ENCODE assay signal across 11 cellular contexts in genomic region chr9:85723220-85723619, GRCh38. TPM values are rescaled to one million over a fixed set of nuclear protein-coding genes. Genes with fewer than 3 reads are reported as not detected.
DNase-seq lines count a peak whose midpoint lies in the region; ATAC-seq and TF ChIP-seq lines count a peak whose summit lies in the region.
"Had no signal": no experiment of that assay in that cellular context is flagged by ENCODE, and none has a peak within 500 bp of the region (broad histone marks: within the 10 kb centered on the region; RNA-seq: fewer than 3 reads in every experiment).

No MANE protein-coding gene starts in this region.

- H3K36me3 ChIP-seq in tibial artery, result peaks cover 4 to 6% (median 5%) of the 10 kb centered on the region in 3 donors
- H3K36me3 ChIP-seq: adrenal gland had no signal

- no peak overlapping the region for H3K27ac ChIP-seq in RWPE1
- H3K27ac ChIP-seq in tibial artery, result no peak overlapping the region
- H3K27ac ChIP-seq: A549, adrenal gland had no signal

- H3K9me3 ChIP-seq in tibial artery, result no peaks in the 10 kb centered on the region
- H3K9me3 ChIP-seq: A549, adrenal gland had no signal

- TF ChIP-seq CTCF in RWPE1 (conservative IDR thresholded peaks at IDR 0.05; ENCODE audit: low read depth) (no peak), tibial artery (IDR thresholded peaks at IDR 0.05) (no peak)

- DNase-seq in activated CD4-positive, CD25-positive, alpha-beta regulatory T cell treated with anti-CD3 and anti-CD28 coated beads, Interleukin-2, amount 50 U/mL, for 16 hours (ENCODE audit: low read depth, low spot score), result peak; percentile 21
- DNase-seq in activated CD4-positive, CD25-positive, alpha-beta regulatory T cell treated with anti-CD3 and anti-CD28 coated beads, Interleukin-2, amount 50 U/mL, for 72 hours, result no peak
- peak; percentile 33 for DNase-seq in activated T-helper 1 cell treated with Interleukin-2 at 50 U/mL for 16 hours (ENCODE audit: low read depth)
- peak; percentile 31 for DNase-seq in left ventricle myocardium superior
- DNase-seq in stimulated activated CD8-positive, alpha-beta memory T cell treated with anti-CD3 and anti-CD28 coated beads, Interleukin-4, amount 100 ng/mL, for 48 hours, result peak; percentile 46
- no peak for DNase-seq in RWPE1 (ENCODE audit: low spot score)
- no peak for DNase-seq in tibial artery
- DNase-seq: adrenal gland, NCI-H1417 had no signal

- H3K27me3 ChIP-seq in tibial artery, result no peaks in the 10 kb centered on the region
- H3K27me3 ChIP-seq: adrenal gland had no signal

- peaks cover 0 to 8% (median 2%) of the 10 kb centered on the region in 4 donors for H3K4me1 ChIP-seq in tibial artery
- H3K4me1 ChIP-seq: adrenal gland had no signal

- no peak for ATAC-seq in left ventricle myocardium superior
- no peak for ATAC-seq in GM19397 (IDR thresholded peaks at IDR 0.05; ENCODE audit: unreplicated experiment)
- ATAC-seq: A549 had no signal

- H3K4me3 ChIP-seq in tibial artery, result no peak overlapping the region
- H3K4me3 ChIP-seq: A549, adrenal gland had no signal

- POLR2A ChIA-PET in RWPE1 (lab: Yijun Ruan, JAX; ENCODE audit: low non-redundant PET), result no interaction called here

- intact Hi-C loops in left ventricle myocardium superior (cut with micrococcal nuclease) (no loop called here), tibial artery (cut with DNase I; ENCODE audit: low total_unique reads) (no loop called here)

- CTCF ChIA-PET in RWPE1 (lab: Yijun Ruan, JAX), result no interaction called here

RNA-seq across cellular contexts. Expression of gene AGTPBP1, which starts 18.5 kb away (rescaled TPM):
- total RNA-seq in left ventricle myocardium superior, result 64.4 TPM

Comparison
In these comparisons a context has a peak if more than half of its experiments do, and no peak if none do; other contexts are left out.
1. DNase-seq: peak in activated CD4-positive, CD25-positive, alpha-beta regulatory T cell treated with anti-CD3 and anti-CD28 coated beads, Interleukin-2, amount 50 U/mL, for 16 hours (single experiment), activated T-helper 1 cell treated with Interleukin-2 at 50 U/mL for 16 hours (single experiment), left ventricle myocardium superior (single experiment) and stimulated activated CD8-positive, alpha-beta memory T cell treated with anti-CD3 and anti-CD28 coated beads, Interleukin-4, amount 100 ng/mL, for 48 hours (single experiment); none in activated CD4-positive, CD25-positive, alpha-beta regulatory T cell treated with anti-CD3 and anti-CD28 coated beads, Interleukin-2, amount 50 U/mL, for 72 hours (single experiment), RWPE1 (single experiment) and tibial artery (0 of 2).